ENCODE assay signal across 18 cellular contexts in genomic region chr10:11051001-11051324, GRCh38. TPM values are rescaled to one million over a fixed set of nuclear protein-coding genes. Genes with fewer than 3 reads are reported as not detected.
DNase-seq lines count a peak whose midpoint lies in the region; ATAC-seq and TF ChIP-seq lines count a peak whose summit lies in the region.
"Had no signal": no experiment of that assay in that cellular context is flagged by ENCODE, and none has a peak within 500 bp of the region (broad histone marks: within the 10 kb centered on the region; RNA-seq: fewer than 3 reads in every experiment).

No MANE protein-coding gene starts in this region.

- TF ChIP-seq CTCF in coronary artery (IDR thresholded peaks at IDR 0.05): no peak
- TF ChIP-seq CTCF in nephron progenitor cell (IDR thresholded peaks at IDR 0.05): no peak

- intact Hi-C loops in activated CD4-positive, alpha-beta T cell treated with anti-CD3 and anti-CD28 coated beads, Interleukin-2, amount 10 ng/mL, durations not matched to agents 24 days and 14 days (cut with micrococcal nuclease): no loop called here

- CTCF ChIA-PET in activated CD4-positive, alpha-beta T cell treated with anti-CD3 and anti-CD28 coated beads, Interleukin-2, amount 10 ng/mL, durations not matched to agents 7 days and 5 days (lab: Charles Lee): no interaction called here

- peak overlapping the region; percentile 14 for H3K27ac Mint-ChIP-seq in activated CD4-positive, alpha-beta T cell treated with anti-CD3 and anti-CD28 coated beads, Interleukin-2, amount 10 ng/mL, durations not matched to agents 7 days and 5 days
- H3K27ac Mint-ChIP-seq in activated CD4-positive, alpha-beta T cell treated with anti-CD3 and anti-CD28 coated beads, Interleukin-2, amount 10 ng/mL, durations not matched to agents 24 days and 14 days: no peak overlapping the region
- H3K27ac Mint-ChIP-seq in nephron progenitor cell: peak overlapping the region; percentile 7
- no peak overlapping the region for H3K27ac Mint-ChIP-seq in natural killer cell treated with Interleukin-12 subunit alpha and Interleukin-12 subunit beta and Interleukin-15 and Interleukin-18, amount 100 ng/mL, for 72 hours
- H3K27ac Mint-ChIP-seq: CD8-positive, alpha-beta T cell had no signal

- no peak overlapping the region for H3K4me3 ChIP-seq in coronary artery
- H3K4me3 ChIP-seq: K562 had no signal

- no peak for DNase-seq in activated CD4-positive, alpha-beta T cell treated with anti-CD3 and anti-CD28 coated beads, Interleukin-2, amount 10 ng/mL, durations not matched to agents 7 days and 5 days
- DNase-seq in activated CD4-positive, alpha-beta T cell treated with anti-CD3 and anti-CD28 coated beads, Interleukin-2, amount 10 ng/mL, durations not matched to agents 24 days and 14 days: no peak
- DNase-seq in coronary artery (ENCODE audit: low spot score) (no peak), nephron progenitor cell (no peak), NCI-H1436 treated with DMSO at 0.1 percent for 48 hours (lab: John Stamatoyannopoulos, UW) (no peak), Kasumi-1 (lab: John Stamatoyannopoulos, UW) (no peak)
- no peak for DNase-seq in natural killer cell treated with Interleukin-12 subunit alpha and Interleukin-12 subunit beta and Interleukin-15 and Interleukin-18, amount 100 ng/mL, for 72 hours (ENCODE audit: low spot score)
- DNase-seq: CD8-positive, alpha-beta T cell; GOT3; NCI-H1048; NCI-H1694; NCI-H345; NCI-H526 treated with DMSO at 0.1 percent for 48 hours; NK-92 treated with Interleukin-12 subunit alpha and Interleukin-12 subunit beta, amount 100 ng/mL, for 24 hours; OCI-M1 had no signal

- H3K4me1 Mint-ChIP-seq in activated CD4-positive, alpha-beta T cell treated with anti-CD3 and anti-CD28 coated beads, Interleukin-2, amount 10 ng/mL, durations not matched to agents 7 days and 5 days: peaks cover 3% of the 10 kb centered on the region
- H3K4me1 Mint-ChIP-seq in activated CD4-positive, alpha-beta T cell treated with anti-CD3 and anti-CD28 coated beads, Interleukin-2, amount 10 ng/mL, durations not matched to agents 24 days and 14 days: peaks cover 3% of the 10 kb centered on the region
- H3K4me1 Mint-ChIP-seq in nephron progenitor cell: peaks cover 46% of the 10 kb centered on the region
- no peaks in the 10 kb centered on the region for H3K4me1 Mint-ChIP-seq in natural killer cell treated with Interleukin-12 subunit alpha and Interleukin-12 subunit beta and Interleukin-15 and Interleukin-18, amount 100 ng/mL, for 72 hours (ENCODE audit: low read depth in 2 of 2)

- no peak overlapping the region for H3K4me3 Mint-ChIP-seq in activated CD4-positive, alpha-beta T cell treated with anti-CD3 and anti-CD28 coated beads, Interleukin-2, amount 10 ng/mL, durations not matched to agents 7 days and 5 days
- H3K4me3 Mint-ChIP-seq in activated CD4-positive, alpha-beta T cell treated with anti-CD3 and anti-CD28 coated beads, Interleukin-2, amount 10 ng/mL, durations not matched to agents 24 days and 14 days: no peak overlapping the region
- H3K4me3 Mint-ChIP-seq in nephron progenitor cell: no peak overlapping the region
- no peak overlapping the region for H3K4me3 Mint-ChIP-seq in natural killer cell treated with Interleukin-12 subunit alpha and Interleukin-12 subunit beta and Interleukin-15 and Interleukin-18, amount 100 ng/mL, for 72 hours
- H3K4me3 Mint-ChIP-seq: CD8-positive, alpha-beta T cell had no signal

- no peak for ATAC-seq in natural killer cell treated with Interleukin-12 subunit alpha and Interleukin-12 subunit beta and Interleukin-15 and Interleukin-18, amount 100 ng/mL, for 72 hours
- ATAC-seq: CD8-positive, alpha-beta T cell; K562 had no signal

- H3K27ac ChIP-seq in coronary artery (peak overlapping the region; percentile 37 to 72), temporal lobe (ENCODE audit: low read depth, low read length) (peak overlapping the region; percentile 83)
- H3K27ac ChIP-seq: 22Rv1 had no signal

- H3K9me3 Mint-ChIP-seq in activated CD4-positive, alpha-beta T cell treated with anti-CD3 and anti-CD28 coated beads, Interleukin-2, amount 10 ng/mL, durations not matched to agents 7 days and 5 days: peaks cover 2% of the 10 kb centered on the region
- peaks cover 7% of the 10 kb centered on the region for H3K9me3 Mint-ChIP-seq in activated CD4-positive, alpha-beta T cell treated with anti-CD3 and anti-CD28 coated beads, Interleukin-2, amount 10 ng/mL, durations not matched to agents 24 days and 14 days
- no peaks in the 10 kb centered on the region for H3K9me3 Mint-ChIP-seq in nephron progenitor cell
- H3K9me3 Mint-ChIP-seq in natural killer cell treated with Interleukin-12 subunit alpha and Interleukin-12 subunit beta and Interleukin-15 and Interleukin-18, amount 100 ng/mL, for 72 hours: no peaks in the 10 kb centered on the region
- H3K9me3 Mint-ChIP-seq: CD8-positive, alpha-beta T cell had no signal

- POLR2A ChIA-PET in activated CD4-positive, alpha-beta T cell treated with anti-CD3 and anti-CD28 coated beads, Interleukin-2, amount 10 ng/mL, durations not matched to agents 7 days and 5 days (lab: Charles Lee): no interaction called here

- H3K27me3 Mint-ChIP-seq in activated CD4-positive, alpha-beta T cell treated with anti-CD3 and anti-CD28 coated beads, Interleukin-2, amount 10 ng/mL, durations not matched to agents 7 days and 5 days: peaks cover 2% of the 10 kb centered on the region
- H3K27me3 Mint-ChIP-seq in activated CD4-positive, alpha-beta T cell treated with anti-CD3 and anti-CD28 coated beads, Interleukin-2, amount 10 ng/mL, durations not matched to agents 24 days and 14 days: peaks cover 52% of the 10 kb centered on the region
- H3K27me3 Mint-ChIP-seq in nephron progenitor cell (ENCODE audit: low read depth, poor library complexity): peaks cover 7% of the 10 kb centered on the region
- H3K27me3 Mint-ChIP-seq in natural killer cell treated with Interleukin-12 subunit alpha and Interleukin-12 subunit beta and Interleukin-15 and Interleukin-18, amount 100 ng/mL, for 72 hours: peaks cover 10 to 31% of the 10 kb centered on the region in 2 donors

- no peaks in the 10 kb centered on the region for H3K36me3 Mint-ChIP-seq in activated CD4-positive, alpha-beta T cell treated with anti-CD3 and anti-CD28 coated beads, Interleukin-2, amount 10 ng/mL, durations not matched to agents 7 days and 5 days (ENCODE audit: low read depth)
- H3K36me3 Mint-ChIP-seq in activated CD4-positive, alpha-beta T cell treated with anti-CD3 and anti-CD28 coated beads, Interleukin-2, amount 10 ng/mL, durations not matched to agents 24 days and 14 days (ENCODE audit: low read depth): no peaks in the 10 kb centered on the region
- no peaks in the 10 kb centered on the region for H3K36me3 Mint-ChIP-seq in nephron progenitor cell (ENCODE audit: low read depth)
- H3K36me3 Mint-ChIP-seq in natural killer cell treated with Interleukin-12 subunit alpha and Interleukin-12 subunit beta and Interleukin-15 and Interleukin-18, amount 100 ng/mL, for 72 hours: no peaks in the 10 kb centered on the region
- H3K36me3 Mint-ChIP-seq: CD8-positive, alpha-beta T cell had no signal

RNA-seq across cellular contexts. Expression of gene CELF2, which starts 33.3 kb away (rescaled TPM):
- 100 to 1,000 TPM; 165 to 181 TPM for total RNA-seq in activated CD4-positive, alpha-beta T cell treated with anti-CD3 and anti-CD28 coated beads, Interleukin-2, amount 10 ng/mL, durations not matched to agents 7 days and 5 days
- total RNA-seq in activated CD4-positive, alpha-beta T cell treated with anti-CD3 and anti-CD28 coated beads, Interleukin-2, amount 10 ng/mL, durations not matched to agents 24 days and 14 days: 95.5 and 98.4 TPM in 2 replicates
- 129 TPM for total RNA-seq in temporal lobe
- 100 to 1,000 TPM; 185 to 208 TPM for total RNA-seq in natural killer cell treated with Interleukin-12 subunit alpha and Interleukin-12 subunit beta and Interleukin-15 and Interleukin-18, amount 100 ng/mL, for 72 hours

Comparison
In these comparisons a context has a peak if more than half of its experiments do, and no peak if none do; other contexts are left out.
1. H3K27ac Mint-ChIP-seq: peak in activated CD4-positive, alpha-beta T cell treated with anti-CD3 and anti-CD28 coated beads, Interleukin-2, amount 10 ng/mL, durations not matched to agents 7 days and 5 days (single experiment) and nephron progenitor cell (single experiment); none in activated CD4-positive, alpha-beta T cell treated with anti-CD3 and anti-CD28 coated beads, Interleukin-2, amount 10 ng/mL, durations not matched to agents 24 days and 14 days (single experiment) and natural killer cell treated with Interleukin-12 subunit alpha and Interleukin-12 subunit beta and Interleukin-15 and Interleukin-18, amount 100 ng/mL, for 72 hours (0 of 2).